Comparison of ENCODE assay signal across 11 cellular contexts in the genomic region with DNA sequence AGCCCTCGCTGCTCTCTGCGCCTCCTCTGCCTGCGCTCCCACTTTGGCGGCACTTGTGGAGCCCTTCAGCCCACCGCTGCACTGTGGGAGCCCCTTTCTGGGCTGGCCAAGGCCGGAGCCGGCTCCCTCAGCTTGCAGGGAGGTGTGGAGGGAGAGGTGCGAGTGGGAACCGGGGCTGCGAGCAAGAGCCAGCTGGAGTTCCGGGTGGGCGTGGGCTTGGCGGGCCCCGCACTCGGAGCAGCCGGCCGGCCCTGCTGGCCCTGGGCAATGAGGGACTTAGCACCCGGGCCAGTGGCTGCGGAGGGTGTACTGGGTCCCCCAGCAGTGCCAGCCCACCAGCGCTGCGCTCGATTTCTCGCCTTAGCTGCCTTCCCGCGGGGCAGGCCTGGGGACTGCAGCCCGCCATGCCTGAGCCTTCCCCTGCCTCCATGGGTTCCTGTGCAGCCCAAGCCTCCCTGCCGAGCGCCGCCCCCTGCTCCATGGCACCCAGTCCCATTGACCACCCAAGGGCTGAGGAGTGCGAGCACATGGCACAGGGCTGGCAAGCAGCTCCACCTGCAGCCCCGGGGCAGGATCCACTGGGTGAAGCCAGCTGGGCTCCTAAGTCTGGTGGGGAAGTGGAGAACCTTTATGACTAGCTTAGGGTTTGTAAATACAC. TPM values are rescaled to one million over a fixed set of nuclear protein-coding genes. Genes with fewer than 3 reads are reported as not detected.
A peak's percentile ranks its signal among the peaks of the same experiment; 100 is the strongest.
DNase-seq lines count a peak whose midpoint lies in the region; ATAC-seq and TF ChIP-seq lines count a peak whose summit lies in the region.
"Not testable (repeated sequence)": the region's sequence is repeated elsewhere in the genome, so short reads cannot be mapped to it uniquely, and the experiment has no call there.
"Had no signal": no experiment of that assay in that cellular context is flagged by ENCODE, and none has a peak within 500 bp of the region (broad histone marks: within the 10 kb centered on the region; RNA-seq: fewer than 3 reads in every experiment).

No MANE protein-coding gene starts in this region.

- CTCF ChIA-PET in CD4-positive, alpha-beta memory T cell (lab: Charles Lee; ENCODE audit: partially characterized antibody) = interaction anchor here (0.6 to 4.6 kb wide), 13 partner anchors 9 to 554 kb away, joined by 3 to 42 read pairs (median 3); a partner anchor contains a TSS

- H3F3A ChIP-seq in smooth muscle cell (ENCODE audit: low read depth) = not testable (repeated sequence)

- not testable (repeated sequence) for H3K79me2 ChIP-seq in smooth muscle cell (ENCODE audit: low read depth)

- peak overlapping the region; percentile 71 for H3K27ac ChIP-seq in CD4-positive, alpha-beta memory T cell (ENCODE audit: low read depth, low read length)
- peak overlapping the region; percentile 45 for H3K27ac ChIP-seq in RWPE2 (ENCODE audit: poor library complexity, severe bottlenecking)
- H3K27ac ChIP-seq in right cardiac atrium (ENCODE audit: low read length) = peak overlapping the region; percentile 38
- H3K27ac ChIP-seq in smooth muscle cell (ENCODE audit: low read depth) = not testable (repeated sequence)

- H3K36me3 ChIP-seq in CD4-positive, alpha-beta memory T cell (ENCODE audit: insufficient read depth, low read length); RWPE2 (ENCODE audit: low read depth); smooth muscle cell (ENCODE audit: low read depth): not testable (repeated sequence)

- 62% methylated on average over 29 of the region's 31 CpGs for WGBS in right cardiac atrium
- 94% methylated on average over 28 of the region's 31 CpGs for WGBS in smooth muscle cell (ENCODE audit: low lambda C conversion rate)

- H3K4me2 ChIP-seq in smooth muscle cell = not testable (repeated sequence)

- peaks cover 3 to 12% of the 10 kb centered on the region in 2 donors for H3K36me3 Mint-ChIP-seq in CD4-positive, alpha-beta memory T cell
- H3K36me3 Mint-ChIP-seq in activated T-cell treated with anti-CD3 and anti-CD28 coated beads, Interleukin-2, amount 50 U/mL, for 4 hours (ENCODE audit: insufficient read depth) = peaks cover 19% of the 10 kb centered on the region
- not testable (repeated sequence) for H3K36me3 Mint-ChIP-seq in central memory CD8-positive, alpha-beta T cell (ENCODE audit: insufficient read depth); type B pancreatic cell
- H3K36me3 Mint-ChIP-seq in naive thymus-derived CD8-positive, alpha-beta T cell = peaks cover 9 to 24% (median 13%) of the 10 kb centered on the region in 3 donors

- not testable (repeated sequence) for DNase-seq in CD4-positive, alpha-beta memory T cell; activated T-cell treated with anti-CD3 and anti-CD28 coated beads, Interleukin-2, amount 50 U/mL, for 4 hours; central memory CD8-positive, alpha-beta T cell (ENCODE audit: low spot score in 2 of 2); naive thymus-derived CD8-positive, alpha-beta T cell; smooth muscle cell (lab: John Stamatoyannopoulos, UW; ENCODE audit: unreplicated experiment)
- DNase-seq in RWPE2 (ENCODE audit: low spot score) (peak; percentile 72), right cardiac atrium (peak in 1 of 3 donors; percentile 48), type B pancreatic cell (ENCODE audit: extremely low spot score, unreplicated experiment) (peak; percentile 62)

- H2AFZ ChIP-seq in smooth muscle cell (ENCODE audit: low read depth) = peak overlapping the region; percentile 46

- H3K4me1 ChIP-seq in CD4-positive, alpha-beta memory T cell (ENCODE audit: insufficient read depth, low read length) = peaks cover 71% of the 10 kb centered on the region
- H3K4me1 ChIP-seq in RWPE2 (ENCODE audit: insufficient read depth, poor library complexity, severe bottlenecking); right cardiac atrium (ENCODE audit: control insufficient read depth, insufficient read depth, low read length); smooth muscle cell (ENCODE audit: low read depth): not testable (repeated sequence)

- H3K27me3 ChIP-seq in CD4-positive, alpha-beta memory T cell (ENCODE audit: insufficient read depth, low read length); RWPE2 (ENCODE audit: insufficient read depth, poor library complexity, severe bottlenecking); right cardiac atrium (ENCODE audit: control insufficient read depth, insufficient read depth); smooth muscle cell (ENCODE audit: low read depth): not testable (repeated sequence)

- not testable (repeated sequence) for H3K9me3 ChIP-seq in CD4-positive, alpha-beta memory T cell (ENCODE audit: control insufficient read depth in 1 of 2, low read length in 2 of 2); RWPE2 (ENCODE audit: severe bottlenecking); right cardiac atrium (ENCODE audit: control insufficient read depth, low read length); smooth muscle cell (replicated peaks; ENCODE audit: low read depth)

- not testable (repeated sequence) for H4K20me1 ChIP-seq in smooth muscle cell (ENCODE audit: low read depth)

- intact Hi-C loops in CD4-positive, alpha-beta memory T cell (cut with micrococcal nuclease) = loop anchor here (1.0 to 10.0 kb wide), 4 partner anchors 8 to 1234 kb away; a partner anchor contains a TSS
- intact Hi-C loops in right cardiac atrium (cut with DNase I) = not testable (repeated sequence)

- H3K9ac ChIP-seq in smooth muscle cell (ENCODE audit: low read depth) = not testable (repeated sequence)

- peaks cover 0 to 10% (median 8%) of the 10 kb centered on the region in 8 donors for H3K9me3 Mint-ChIP-seq in CD4-positive, alpha-beta memory T cell
- H3K9me3 Mint-ChIP-seq in activated T-cell treated with anti-CD3 and anti-CD28 coated beads, Interleukin-2, amount 50 U/mL, for 4 hours; central memory CD8-positive, alpha-beta T cell; type B pancreatic cell: not testable (repeated sequence)
- H3K9me3 Mint-ChIP-seq in naive thymus-derived CD8-positive, alpha-beta T cell = peaks cover 0 to 21% (median 12%) of the 10 kb centered on the region in 9 donors

- peak overlapping the region; percentile 89 to 99 (median 98) for H3K27ac Mint-ChIP-seq in CD4-positive, alpha-beta memory T cell
- peak overlapping the region; percentile 91 for H3K27ac Mint-ChIP-seq in central memory CD8-positive, alpha-beta T cell (ENCODE audit: low read depth)
- peak overlapping the region; percentile 95 to 99 (median 98) for H3K27ac Mint-ChIP-seq in naive thymus-derived CD8-positive, alpha-beta T cell
- not testable (repeated sequence) for H3K27ac Mint-ChIP-seq in type B pancreatic cell

- not testable (repeated sequence) for H3K27me3 Mint-ChIP-seq in CD4-positive, alpha-beta memory T cell; activated T-cell treated with anti-CD3 and anti-CD28 coated beads, Interleukin-2, amount 50 U/mL, for 4 hours (ENCODE audit: low read depth); central memory CD8-positive, alpha-beta T cell; naive thymus-derived CD8-positive, alpha-beta T cell; type B pancreatic cell

- peaks cover 38 to 87% (median 62%) of the 10 kb centered on the region in 4 donors for H3K4me1 Mint-ChIP-seq in CD4-positive, alpha-beta memory T cell
- peaks cover 56% of the 10 kb centered on the region for H3K4me1 Mint-ChIP-seq in activated T-cell treated with anti-CD3 and anti-CD28 coated beads, Interleukin-2, amount 50 U/mL, for 4 hours (ENCODE audit: low read depth)
- H3K4me1 Mint-ChIP-seq in central memory CD8-positive, alpha-beta T cell = peaks cover 65% of the 10 kb centered on the region
- peaks cover 33 to 86% (median 78%) of the 10 kb centered on the region in 4 donors for H3K4me1 Mint-ChIP-seq in naive thymus-derived CD8-positive, alpha-beta T cell
- H3K4me1 Mint-ChIP-seq in type B pancreatic cell (ENCODE audit: unreplicated experiment) = not testable (repeated sequence)

- POLR2A ChIA-PET in CD4-positive, alpha-beta memory T cell (lab: Charles Lee; ENCODE audit: partially characterized antibody) = interaction anchor here (0.6 to 9.9 kb wide), 10 partner anchors 10 to 1023 kb away, joined by 3 to 255 read pairs (median 4); a partner anchor contains a TSS
- POLR2A ChIA-PET in naive thymus-derived CD8-positive, alpha-beta T cell (lab: Charles Lee) = interaction anchor here (0.6 to 6.7 kb wide), 27 partner anchors 11 to 1405 kb away, joined by 3 to 239 read pairs (median 6); a partner anchor contains a TSS

- H3K4me3 Mint-ChIP-seq in CD4-positive, alpha-beta memory T cell = peak overlapping the region; percentile 81 to 93 (median 90)
- H3K4me3 Mint-ChIP-seq in activated T-cell treated with anti-CD3 and anti-CD28 coated beads, Interleukin-2, amount 50 U/mL, for 4 hours = peak overlapping the region; percentile 90
- peak overlapping the region; percentile 79 for H3K4me3 Mint-ChIP-seq in central memory CD8-positive, alpha-beta T cell
- H3K4me3 Mint-ChIP-seq in naive thymus-derived CD8-positive, alpha-beta T cell = peak overlapping the region; percentile 91 to 98 (median 96)
- H3K4me3 Mint-ChIP-seq in type B pancreatic cell = not testable (repeated sequence)

- not testable (repeated sequence) for ATAC-seq in RWPE2 (ENCODE audit: low read depth); activated T-cell treated with anti-CD3 and anti-CD28 coated beads, Interleukin-2, amount 50 U/mL, for 4 hours; central memory CD8-positive, alpha-beta T cell (replicated peaks; ENCODE audit: extremely low read depth, poor library complexity, severe bottlenecking); right cardiac atrium; naive thymus-derived CD8-positive, alpha-beta T cell

- not testable (repeated sequence) for TF ChIP-seq CTCF in RWPE2 (IDR thresholded peaks at IDR 0.05; ENCODE audit: poor library complexity, severe bottlenecking); smooth muscle cell (IDR thresholded peaks at IDR 0.05; ENCODE audit: borderline replicate concordance, insufficient read depth, poor library complexity, severe bottlenecking); type B pancreatic cell (conservative IDR thresholded peaks at IDR 0.05)

- peak overlapping the region in 1 of 2 donors; percentile 18 for H3K4me3 ChIP-seq in CD4-positive, alpha-beta memory T cell (ENCODE audit: low read length in 2 of 2)
- not testable (repeated sequence) for H3K4me3 ChIP-seq in RWPE2 (ENCODE audit: severe bottlenecking); right cardiac atrium (ENCODE audit: low read length); smooth muscle cell

RNA-seq across cellular contexts. Expression of a gene that starts 8.6 kb away (rescaled TPM):
- total RNA-seq in CD4-positive, alpha-beta memory T cell = 10 to 100 TPM; 21.7 to 25.2 TPM
- polyA plus RNA-seq in CD4-positive, alpha-beta memory T cell = 10 to 100 TPM; 11.7 to 18.0 TPM
- total RNA-seq in activated T-cell treated with anti-CD3 and anti-CD28 coated beads, Interleukin-2, amount 50 U/mL, for 4 hours = under 1 TPM in 2 of 3 donors, not detected in 1; 0.13 to 0.27 TPM
- total RNA-seq in right cardiac atrium (under 1 TPM in 2 of 4 donors, not detected in 2; 0.23 to 0.38 TPM), smooth muscle cell (not detected in 2 replicates), type B pancreatic cell (ENCODE audit: low replicate concordance) (not detected in 2 replicates)
- polyA plus RNA-seq in right cardiac atrium (0.16 TPM), smooth muscle cell (0.50 TPM in 1 of 2 replicates, not detected in the other)
- 10 to 100 TPM; 10.2 to 10.5 TPM for total RNA-seq in naive thymus-derived CD8-positive, alpha-beta T cell
- polyA plus RNA-seq in naive thymus-derived CD8-positive, alpha-beta T cell = 10 to 100 TPM in 1 of 3 donors, 1 to 10 TPM in 2; 6.2 to 10.9 (median 6.4) TPM
- total RNA-seq: Caco-2, epithelial cell of proximal tubule, SJSA1 had no signal

Comparison
In these comparisons a context has a peak if more than half of its experiments do, and no peak if none do; other contexts are left out.
1. RNA of a gene that starts 8.6 kb away (total RNA-seq): 21.7 to 25.2 TPM in CD4-positive, alpha-beta memory T cell and 10.2 to 10.5 TPM in naive thymus-derived CD8-positive, alpha-beta T cell; 0.23 to 0.38 TPM in right cardiac atrium, 0.13 to 0.27 TPM in activated T-cell treated with anti-CD3 and anti-CD28 coated beads, Interleukin-2, amount 50 U/mL, for 4 hours, not detected in smooth muscle cell and not detected in type B pancreatic cell; every median in the first group is over 4 times any median in the second.